8 cellular contexts compared by ENCODE assay signal in the genomic region with DNA sequence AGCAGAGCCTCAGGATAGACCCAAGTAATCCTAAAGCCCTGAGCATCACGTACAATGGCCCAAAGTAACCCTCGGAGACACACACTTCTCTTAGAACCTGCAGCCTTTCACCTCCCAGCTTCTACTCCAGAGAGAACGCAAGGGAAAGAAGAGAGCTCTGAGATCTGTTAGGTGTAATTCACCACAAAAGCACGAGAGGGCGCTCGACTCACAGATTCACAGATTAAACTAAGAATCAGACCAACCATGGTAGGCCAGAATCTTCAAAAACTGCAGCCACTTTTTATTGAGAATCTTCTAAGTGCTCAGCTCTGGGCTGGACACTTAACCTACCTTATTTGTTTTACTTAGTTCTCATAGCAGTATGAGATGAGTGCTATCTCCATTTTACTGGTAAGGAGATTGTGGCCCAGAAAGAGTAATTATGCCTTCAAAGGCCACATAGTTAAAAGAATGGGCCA. TPM values are rescaled to one million over a fixed set of nuclear protein-coding genes. Genes with fewer than 3 reads are reported as not detected.
DNase-seq lines count a peak whose midpoint lies in the region; ATAC-seq, FAIRE-seq and TF ChIP-seq lines count a peak whose summit lies in the region.

No MANE protein-coding gene starts in this region.

- peaks cover 25 to 41% (median 34%) of the 10 kb centered on the region in 4 donors for H3K4me1 Mint-ChIP-seq in CD4-positive, alpha-beta memory T cell
- peaks cover 27% of the 10 kb centered on the region for H3K4me1 Mint-ChIP-seq in activated naive CD8-positive, alpha-beta T cell treated with anti-CD3 and anti-CD28 coated beads, Interleukin-2, amount 10 ng/mL, durations not matched to agents 7 days and 5 days

- POLR2A ChIA-PET in CD4-positive, alpha-beta memory T cell (lab: Charles Lee; ENCODE audit: partially characterized antibody), result interaction anchor here (0.8 to 7.7 kb wide), 28 partner anchors 7 to 336 kb away, joined by 3 to 82 read pairs (median 8); a partner anchor contains a TSS
- POLR2A ChIA-PET in activated naive CD8-positive, alpha-beta T cell treated with anti-CD3 and anti-CD28 coated beads, Interleukin-2, amount 10 ng/mL, durations not matched to agents 7 days and 5 days (lab: Charles Lee), result interaction anchor here (0.6 to 3.3 kb wide), 13 partner anchors 12 to 1043 kb away, joined by 4 to 22 read pairs (median 7); a partner anchor contains a TSS

- intact Hi-C loops in CD4-positive, alpha-beta memory T cell (cut with micrococcal nuclease), result loop anchor here (1.0 kb wide), 6 partner anchors 12 to 142 kb away; a partner anchor contains a TSS
- intact Hi-C loops in Right ventricle myocardium inferior (cut with DNase I) (loop anchor here (2.0 to 5.0 kb wide), 2 partner anchors 84 to 144 kb away; a partner anchor contains a TSS), pancreas (cut with DNase I) (loop anchor here in 1 of 3 donors (5.0 kb wide), 2 partner anchors 39 to 84 kb away; no protein-coding TSS in a partner anchor)

- peak overlapping the region; percentile 39 to 95 for H3K4me3 ChIP-seq in CD4-positive, alpha-beta memory T cell (ENCODE audit: low read length in 2 of 2)
- H3K4me3 ChIP-seq in pancreas (peak overlapping the region in 2 of 4 donors; percentile 88 to 95), thymus (ENCODE audit: low read length) (peak overlapping the region; percentile 64)

- H3K27me3 Mint-ChIP-seq in CD4-positive, alpha-beta memory T cell, result no peaks in the 10 kb centered on the region
- H3K27me3 Mint-ChIP-seq in activated naive CD8-positive, alpha-beta T cell treated with anti-CD3 and anti-CD28 coated beads, Interleukin-2, amount 10 ng/mL, durations not matched to agents 7 days and 5 days, result no peaks in the 10 kb centered on the region

- DNase-seq in CD4-positive, alpha-beta memory T cell, result peak; percentile 85 to 88 (median 87)
- DNase-seq in NCI-H1105 (lab: John Stamatoyannopoulos, UW) (peak; percentile 63), SKM-1 treated with dmso at 0.1 percent for 144 hours (lab: John Stamatoyannopoulos, UW; ENCODE audit: unreplicated experiment) (peak; percentile 49), Right ventricle myocardium inferior (ENCODE audit: missing footprints) (peak; percentile 82), pancreas (peak; percentile 72 to 92 (median 82))
- DNase-seq in activated naive CD8-positive, alpha-beta T cell treated with anti-CD3 and anti-CD28 coated beads, Interleukin-2, amount 10 ng/mL, durations not matched to agents 7 days and 5 days, result peak; percentile 72

- H3K4me1 ChIP-seq in CD4-positive, alpha-beta memory T cell (ENCODE audit: insufficient read depth, low read length), result peaks cover 29% of the 10 kb centered on the region
- peaks cover 10 to 15% (median 10%) of the 10 kb centered on the region in 3 donors for H3K4me1 ChIP-seq in pancreas
- H3K4me1 ChIP-seq in thymus (ENCODE audit: control insufficient read depth, insufficient read depth, low read length), result peaks cover 15% of the 10 kb centered on the region

- H3K4me3 Mint-ChIP-seq in CD4-positive, alpha-beta memory T cell, result peak overlapping the region; percentile 91 to 100 (median 98)
- H3K4me3 Mint-ChIP-seq in activated naive CD8-positive, alpha-beta T cell treated with anti-CD3 and anti-CD28 coated beads, Interleukin-2, amount 10 ng/mL, durations not matched to agents 7 days and 5 days, result peak overlapping the region; percentile 85

- H3K36me3 ChIP-seq in CD4-positive, alpha-beta memory T cell (ENCODE audit: insufficient read depth, low read length), result peaks cover 12% of the 10 kb centered on the region
- H3K36me3 ChIP-seq in pancreas, result no peaks in the 10 kb centered on the region
- peaks cover 10% of the 10 kb centered on the region for H3K36me3 ChIP-seq in thymus (ENCODE audit: control insufficient read depth, insufficient read depth)

- peak overlapping the region; percentile 91 for H3K27ac ChIP-seq in CD4-positive, alpha-beta memory T cell (ENCODE audit: low read depth, low read length)
- H3K27ac ChIP-seq in pancreas (peak overlapping the region in 3 of 4 donors; percentile 5 to 82 (median 69)), thymus (ENCODE audit: low read depth) (peak overlapping the region; percentile 19)

- TF ChIP-seq CTCF in pancreas (IDR thresholded peaks at IDR 0.05), result peak; percentile 54 to 86 (median 82)

- peak overlapping the region; percentile 92 to 99 (median 99) for H3K27ac Mint-ChIP-seq in CD4-positive, alpha-beta memory T cell
- H3K27ac Mint-ChIP-seq in activated naive CD8-positive, alpha-beta T cell treated with anti-CD3 and anti-CD28 coated beads, Interleukin-2, amount 10 ng/mL, durations not matched to agents 7 days and 5 days, result peak overlapping the region; percentile 92

- no peak for FAIRE-seq in pancreas (lab: Jason Lieb, UNC)

- H3K9me3 ChIP-seq in CD4-positive, alpha-beta memory T cell (ENCODE audit: control insufficient read depth in 1 of 2, low read length in 2 of 2), result no peaks in the 10 kb centered on the region
- H3K9me3 ChIP-seq in pancreas (no peaks in the 10 kb centered on the region), thymus (ENCODE audit: control insufficient read depth) (no peaks in the 10 kb centered on the region)

- peaks cover 9 to 27% of the 10 kb centered on the region in 2 donors for H3K36me3 Mint-ChIP-seq in CD4-positive, alpha-beta memory T cell
- H3K36me3 Mint-ChIP-seq in activated naive CD8-positive, alpha-beta T cell treated with anti-CD3 and anti-CD28 coated beads, Interleukin-2, amount 10 ng/mL, durations not matched to agents 7 days and 5 days, result peaks cover 14% of the 10 kb centered on the region

- CTCF ChIA-PET in CD4-positive, alpha-beta memory T cell (lab: Charles Lee; ENCODE audit: partially characterized antibody), result interaction anchor here (0.6 to 13.4 kb wide), 38 partner anchors 10 to 321 kb away, joined by 3 to 247 read pairs (median 8); a partner anchor contains a TSS

- H3K27me3 ChIP-seq in CD4-positive, alpha-beta memory T cell (ENCODE audit: insufficient read depth, low read length), result no peaks in the 10 kb centered on the region
- H3K27me3 ChIP-seq in pancreas (no peaks in the 10 kb centered on the region), thymus (ENCODE audit: control insufficient read depth, insufficient read depth) (no peaks in the 10 kb centered on the region)

- ATAC-seq in GM21717 (IDR thresholded peaks at IDR 0.05; ENCODE audit: unreplicated experiment) (peak; percentile 43), Right ventricle myocardium inferior (peak; percentile 72), pancreas (peak; percentile 67 to 89 (median 78))
- ATAC-seq in activated naive CD8-positive, alpha-beta T cell treated with anti-CD3 and anti-CD28 coated beads, Interleukin-2, amount 10 ng/mL, durations not matched to agents 7 days and 5 days (ENCODE audit: low read depth), result peak; percentile 24

- H3K9me3 Mint-ChIP-seq in CD4-positive, alpha-beta memory T cell, result no peaks in the 10 kb centered on the region
- H3K9me3 Mint-ChIP-seq in activated naive CD8-positive, alpha-beta T cell treated with anti-CD3 and anti-CD28 coated beads, Interleukin-2, amount 10 ng/mL, durations not matched to agents 7 days and 5 days, result no peaks in the 10 kb centered on the region

- WGBS in pancreas, 2 donors, result 0% methylated on average over 6 of the region's 6 CpGs
- under 1% methylated on average over 6 of the region's 6 CpGs for WGBS in thymus

RNA-seq across cellular contexts. Expression of a gene that starts 1.3 kb away (rescaled TPM):
- total RNA-seq in CD4-positive, alpha-beta memory T cell, result 100 to 1,000 TPM; 154 to 158 TPM
- 10 to 100 TPM; 14.3 to 57.2 TPM for polyA plus RNA-seq in CD4-positive, alpha-beta memory T cell
- 100 to 1,000 TPM; 135 to 162 TPM for total RNA-seq in activated naive CD8-positive, alpha-beta T cell treated with anti-CD3 and anti-CD28 coated beads, Interleukin-2, amount 10 ng/mL, durations not matched to agents 7 days and 5 days
- total RNA-seq in Right ventricle myocardium inferior, result 37.2 TPM
- total RNA-seq in pancreas, result 10 to 100 TPM; 25.9 to 49.3 (median 32.1) TPM
- 10 to 100 TPM; 32.4 to 55.6 TPM for polyA plus RNA-seq in pancreas
- polyA plus RNA-seq in thymus, result 61.3 TPM

RNA-seq across cellular contexts. Expression of a gene that starts 12.4 kb away (rescaled TPM):
- total RNA-seq in CD4-positive, alpha-beta memory T cell, result 1 to 10 TPM in 1 of 2 experiments, under 1 TPM in 1; 0.89 to 1.4 TPM
- 1 to 10 TPM in 1 of 2 donors, under 1 TPM in 1; 0.85 to 2.6 TPM for polyA plus RNA-seq in CD4-positive, alpha-beta memory T cell
- total RNA-seq in activated naive CD8-positive, alpha-beta T cell treated with anti-CD3 and anti-CD28 coated beads, Interleukin-2, amount 10 ng/mL, durations not matched to agents 7 days and 5 days, result 1 to 10 TPM; 3.8 to 4.9 TPM
- total RNA-seq in Right ventricle myocardium inferior (0.41 TPM), pancreas (1 to 10 TPM in 4 of 6 donors, under 1 TPM in 2; 0.74 to 6.3 (median 1.3) TPM)
- polyA plus RNA-seq in pancreas (1 to 10 TPM; 2.7 to 4.2 TPM), thymus (1.8 TPM)

RNA-seq across cellular contexts. Expression of a gene that starts 35.0 kb away (rescaled TPM):
- 10 to 100 TPM; 17.2 to 17.9 TPM for total RNA-seq in CD4-positive, alpha-beta memory T cell
- polyA plus RNA-seq in CD4-positive, alpha-beta memory T cell, result 1 to 10 TPM; 1.5 to 4.0 TPM
- total RNA-seq in activated naive CD8-positive, alpha-beta T cell treated with anti-CD3 and anti-CD28 coated beads, Interleukin-2, amount 10 ng/mL, durations not matched to agents 7 days and 5 days, result 10 to 100 TPM; 13.4 to 20.0 TPM
- total RNA-seq in Right ventricle myocardium inferior (6.0 TPM), pancreas (10 to 100 TPM in 1 of 6 donors, 1 to 10 TPM in 5; 1.3 to 16.3 (median 4.3) TPM)
- polyA plus RNA-seq in pancreas (1 to 10 TPM; 6.5 to 8.9 TPM), thymus (10.4 TPM)

Comparison
In these comparisons a context has a peak if more than half of its experiments do, and no peak if none do; other contexts are left out.
1. H3K27ac ChIP-seq: peak in every context shown above with its lines; median percentile 91 in CD4-positive, alpha-beta memory T cell; 69 in pancreas; 19 in thymus.
2. ATAC-seq: peak in every context shown above with its lines; median percentile 78 in pancreas; 72 in Right ventricle myocardium inferior; 43 in GM21717; 24 in activated naive CD8-positive, alpha-beta T cell treated with anti-CD3 and anti-CD28 coated beads, Interleukin-2, amount 10 ng/mL, durations not matched to agents 7 days and 5 days.